ENCODE assay signal across 15 cellular contexts in the genomic region with DNA sequence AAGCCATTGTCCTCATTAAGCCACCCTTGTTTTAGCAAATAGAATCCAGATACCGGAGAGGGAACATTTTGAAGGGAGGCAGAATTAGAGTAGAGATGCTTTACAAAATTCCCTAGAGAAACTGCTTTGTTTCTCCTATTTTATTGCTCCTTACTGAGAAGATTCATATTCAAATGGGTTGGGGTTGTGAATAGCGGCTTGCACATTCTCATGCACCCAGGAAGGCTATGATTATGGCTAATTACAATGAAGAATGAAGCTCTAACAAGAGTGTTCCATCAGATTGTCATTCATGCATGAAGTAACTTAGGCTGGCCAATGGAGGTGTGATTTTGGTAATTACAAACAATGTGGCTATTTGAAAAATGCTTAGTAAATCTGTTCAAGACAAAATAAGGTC.
DNase-seq lines count a peak whose midpoint lies in the region; FAIRE-seq and TF ChIP-seq lines count a peak whose summit lies in the region.
"Had no signal": no experiment of that assay in that cellular context is flagged by ENCODE, and none has a peak within 500 bp of the region (broad histone marks: within the 10 kb centered on the region; RNA-seq: fewer than 3 reads in every experiment).

No MANE protein-coding gene starts in this region.

- peak overlapping the region; percentile 69 for H4K8ac ChIP-seq in trophoblast cell (ENCODE audit: low read depth, low read length)

- DNase-seq in WERI-Rb-1 (no peak), foreskin fibroblast (no peak), trophoblast cell (no peak), SW 1271 (lab: John Stamatoyannopoulos, UW) (no peak), LoVo (ENCODE audit: low spot score) (no peak), RCC 7860 (ENCODE audit: low spot score) (no peak), GM03348 (ENCODE audit: low spot score) (no peak)
- DNase-seq: aorta; NCI-H226; stimulated activated CD4-positive, alpha-beta T cell treated with anti-CD3 and anti-CD28 coated beads, Interleukin-4, amount 100 ng/mL, for 4 hours; T-helper 1 cell had no signal

- no peak overlapping the region for H2AFZ ChIP-seq in trophoblast cell (ENCODE audit: insufficient read depth, low read length, poor library complexity)

- no peaks in the 10 kb centered on the region for H3K36me3 ChIP-seq in ES-I3 (ENCODE audit: insufficient read depth, low read length)
- no peaks in the 10 kb centered on the region for H3K36me3 ChIP-seq in WERI-Rb-1
- no peaks in the 10 kb centered on the region for H3K36me3 ChIP-seq in trophoblast cell (ENCODE audit: control insufficient read depth in 1 of 2, insufficient read depth in 2 of 2, low read length in 2 of 2)
- H3K36me3 ChIP-seq: gastroesophageal sphincter, transverse colon had no signal

- no peak overlapping the region for H3K14ac ChIP-seq in trophoblast cell (ENCODE audit: low read length)

- peaks cover 8% of the 10 kb centered on the region; the same call in 1 of the 2 replicates for H3K4me1 ChIP-seq in ES-I3 (ENCODE audit: insufficient read depth, low read length)
- H3K4me1 ChIP-seq in trophoblast cell (ENCODE audit: control insufficient read depth in 1 of 2, insufficient read depth in 2 of 2, low read length in 2 of 2): no peaks in the 10 kb centered on the region
- H3K4me1 ChIP-seq: gastroesophageal sphincter had no signal

- H3K9ac ChIP-seq in ES-I3 (ENCODE audit: low read depth, low read length) (peak overlapping the region; percentile 45), trophoblast cell (ENCODE audit: low read length) (no peak overlapping the region)

- no peak overlapping the region for H3K23ac ChIP-seq in trophoblast cell (ENCODE audit: low read length)

- FAIRE-seq in RCC 7860 (lab: Jason Lieb, UNC): no peak
- FAIRE-seq: GM12878 had no signal

- H3K4me3 ChIP-seq in WERI-Rb-1 (ENCODE audit: low read depth, low read length) (peak overlapping the region; percentile 32), foreskin fibroblast (ENCODE audit: low read depth in 1 of 2, low read length in 2 of 2) (peak overlapping the region; percentile 29 to 36), trophoblast cell (ENCODE audit: low read depth, low read length) (no peak overlapping the region)
- H3K4me3 ChIP-seq: GM12878 had no signal

- H3K27ac ChIP-seq in WERI-Rb-1: peak overlapping the region; percentile 92
- no peak overlapping the region for H3K27ac ChIP-seq in trophoblast cell (ENCODE audit: low read depth, low read length)
- H3K27ac ChIP-seq: transverse colon had no signal

- no peaks in the 10 kb centered on the region for H3K27me3 ChIP-seq in WERI-Rb-1 (ENCODE audit: insufficient read depth, low read depth, severe bottlenecking)
- H3K27me3 ChIP-seq in trophoblast cell (ENCODE audit: insufficient read depth, low read length): no peaks in the 10 kb centered on the region
- H3K27me3 ChIP-seq: gastroesophageal sphincter, transverse colon had no signal

- no CpG with 5 or more reads among the region's 2 CpGs for WGBS in trophoblast cell (ENCODE audit: extremely low coverage, insufficient coverage, insufficient read length)

- H2AK5ac ChIP-seq in trophoblast cell (ENCODE audit: low read length): no peak overlapping the region

- TF ChIP-seq CTCF in WERI-Rb-1 (IDR thresholded peaks at IDR 0.05; ENCODE audit: low read depth, low read length) (no peak), foreskin fibroblast (IDR thresholded peaks at IDR 0.05; ENCODE audit: low read depth, low read length) (no peak)

- no peak overlapping the region for H2BK12ac ChIP-seq in trophoblast cell (ENCODE audit: low read length)

- H2BK120ac ChIP-seq in trophoblast cell (ENCODE audit: insufficient read depth, low read length, poor library complexity): no peak overlapping the region

- no peaks in the 10 kb centered on the region for H3K9me3 ChIP-seq in ES-I3 (ENCODE audit: control insufficient read depth, insufficient read depth, low read length)
- no peaks in the 10 kb centered on the region for H3K9me3 ChIP-seq in WERI-Rb-1 (ENCODE audit: severe bottlenecking)
- peaks cover 2% of the 10 kb centered on the region for H3K9me3 ChIP-seq in trophoblast cell (ENCODE audit: insufficient read depth, low read depth, low read length)
- H3K9me3 ChIP-seq: gastroesophageal sphincter, transverse colon had no signal

- H4K12ac ChIP-seq in trophoblast cell (ENCODE audit: low read depth, low read length): no peak overlapping the region

- no peak overlapping the region for H4K91ac ChIP-seq in trophoblast cell (ENCODE audit: low read depth, low read length)

- peak overlapping the region; percentile 14 for H3K4me2 ChIP-seq in trophoblast cell (ENCODE audit: low read length)

- no peaks in the 10 kb centered on the region for H3K79me2 ChIP-seq in trophoblast cell (ENCODE audit: control insufficient read depth, insufficient read depth, low read length, poor library complexity)

- H3K79me1 ChIP-seq in trophoblast cell (ENCODE audit: low read length): no peaks in the 10 kb centered on the region

- H3K18ac ChIP-seq in trophoblast cell (ENCODE audit: low read length): no peak overlapping the region

- H2BK5ac ChIP-seq in trophoblast cell (ENCODE audit: low read depth, low read length, poor library complexity): no peak overlapping the region

- H3K4ac ChIP-seq in trophoblast cell (ENCODE audit: low read depth, low read length): no peak overlapping the region
